ENCODE assay signal across 16 cellular contexts in the genomic region with DNA sequence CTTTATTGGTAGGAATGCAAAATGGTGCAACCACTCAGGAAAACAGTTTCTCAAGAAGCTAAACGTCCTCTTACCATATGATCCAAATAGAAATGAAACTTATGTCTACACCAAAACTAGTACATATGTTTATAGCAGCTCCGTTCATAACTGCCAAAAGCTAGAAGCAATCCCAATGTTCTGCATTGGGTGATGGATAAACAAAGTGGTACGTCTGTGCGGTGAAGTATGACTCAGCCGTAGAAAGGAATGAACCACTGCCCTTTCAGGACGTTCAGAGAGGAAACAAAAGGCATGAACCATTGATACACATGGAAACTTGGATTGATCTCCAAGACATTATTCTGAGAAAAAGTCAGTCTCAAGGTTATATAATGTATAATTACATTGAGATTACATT. TPM values are rescaled to one million over a fixed set of nuclear protein-coding genes. Genes with fewer than 3 reads are reported as not detected.
DNase-seq lines count a peak whose midpoint lies in the region; ATAC-seq and TF ChIP-seq lines count a peak whose summit lies in the region.
"Had no signal": no experiment of that assay in that cellular context is flagged by ENCODE, and none has a peak within 500 bp of the region (broad histone marks: within the 10 kb centered on the region; RNA-seq: fewer than 3 reads in every experiment).

No MANE protein-coding gene starts in this region.

- no peak for TF ChIP-seq POLR2A in esophagus squamous epithelium (IDR thresholded peaks at IDR 0.05)

- H3K4me1 ChIP-seq in esophagus squamous epithelium = peaks cover 0 to 19% (median 10%) of the 10 kb centered on the region in 3 donors
- H3K4me1 ChIP-seq: Peyer's patch had no signal

- no peaks in the 10 kb centered on the region for H3K9me3 ChIP-seq in esophagus squamous epithelium
- H3K9me3 ChIP-seq: Peyer's patch had no signal

- H3K4me1 Mint-ChIP-seq in HFFc6 (ENCODE audit: low read depth) = peaks cover 9% of the 10 kb centered on the region

- H3K9me3 Mint-ChIP-seq in HFFc6 = no peaks in the 10 kb centered on the region

- H3K27me3 ChIP-seq in esophagus squamous epithelium = no peaks in the 10 kb centered on the region
- H3K27me3 ChIP-seq: Peyer's patch had no signal

- in situ Hi-C loops in astrocyte of the spinal cord (cut with HindIII; ENCODE audit: low sequenced_read_pairs) = no loop called here

- 49 to 59% methylated on average over 6 of the region's 6 CpGs for WGBS in esophagus squamous epithelium, 2 donors

- H3K27ac Mint-ChIP-seq in HFFc6 = peak overlapping the region; percentile 39; the same call in 1 of the 2 replicates

- DNase-seq in AG08396 (ENCODE audit: low spot score) = peak; percentile 62
- no peak for DNase-seq in HFFc6
- DNase-seq in astrocyte of the spinal cord (ENCODE audit: low read depth, low spot score) = peak; percentile 64
- peak; percentile 66 for DNase-seq in fibroblast of villous mesenchyme (ENCODE audit: low read depth)
- no peak for DNase-seq in NCI-H1105 (lab: John Stamatoyannopoulos, UW)
- no peak for DNase-seq in esophagus squamous epithelium (lab: John Stamatoyannopoulos, UW)
- DNase-seq: DND-41, KG1, NCI-H1436 treated with DMSO at 0.1 percent for 48 hours, NCI-H2227 treated with DMSO at 0.1 percent for 48 hours, NCI-H524 treated with DMSO at 0.1 percent for 48 hours had no signal

- no peak for TF ChIP-seq CTCF in HFFc6 (IDR thresholded peaks at IDR 0.05)
- no peak for TF ChIP-seq CTCF in astrocyte of the spinal cord (IDR thresholded peaks at IDR 0.05; ENCODE audit: low read depth, low read length)
- no peak for TF ChIP-seq CTCF in fibroblast of villous mesenchyme (IDR thresholded peaks at IDR 0.05; ENCODE audit: insufficient read depth, low read depth, low read length)
- no peak for TF ChIP-seq CTCF in esophagus squamous epithelium (IDR thresholded peaks at IDR 0.05)

- intact Hi-C loops in esophagus squamous epithelium (cut with DNase I) = no loop called here

- no peak overlapping the region for H3K4me3 ChIP-seq in astrocyte of the spinal cord (ENCODE audit: low read depth, low read length)
- H3K4me3 ChIP-seq in fibroblast of villous mesenchyme (ENCODE audit: low read depth, low read length) = no peak overlapping the region
- H3K4me3 ChIP-seq in esophagus squamous epithelium = no peak overlapping the region
- H3K4me3 ChIP-seq: Peyer's patch had no signal

- no peak overlapping the region for H3K27ac ChIP-seq in esophagus squamous epithelium
- H3K27ac ChIP-seq: C4-2B, Peyer's patch had no signal

- peaks cover 39 to 100% (median 41%) of the 10 kb centered on the region in 3 donors for H3K36me3 ChIP-seq in esophagus squamous epithelium

- no peak overlapping the region for H3K4me3 Mint-ChIP-seq in HFFc6

- ATAC-seq in GM18873 (IDR thresholded peaks at IDR 0.05; ENCODE audit: low FRiP score, unreplicated experiment) (no peak), HG03439 (IDR thresholded peaks at IDR 0.05; ENCODE audit: unreplicated experiment) (no peak)
- ATAC-seq: Right ventricle myocardium inferior had no signal

- peaks cover 45% of the 10 kb centered on the region for H3K36me3 Mint-ChIP-seq in HFFc6 (ENCODE audit: low read depth)

- H3K27me3 Mint-ChIP-seq in HFFc6 (ENCODE audit: insufficient read depth) = no peaks in the 10 kb centered on the region; the same call in none of the 2 replicates

RNA-seq across cellular contexts. Expression of a gene that starts 27.6 kb away (rescaled TPM):
- total RNA-seq in HFFc6 (2021; fragmentation: NEBNext Ultra II Directional; extraction: Animal tissue kit (Norgen Biotek cat#: 25700)) = 100 to 1,000 TPM; 286 to 401 (median 358) TPM
- total RNA-seq in fibroblast of villous mesenchyme = 474 and 562 TPM in 2 replicates
- total RNA-seq in esophagus squamous epithelium = 100 to 1,000 TPM; 209 to 645 (median 383) TPM

RNA-seq across cellular contexts. Expression of a gene that starts 45.6 kb away (rescaled TPM):
- 10 to 100 TPM; 34.3 to 37.2 (median 36.0) TPM for total RNA-seq in HFFc6 (2021; fragmentation: NEBNext Ultra II Directional; extraction: Animal tissue kit (Norgen Biotek cat#: 25700))
- total RNA-seq in fibroblast of villous mesenchyme (42.5 and 54.0 TPM in 2 replicates), esophagus squamous epithelium (10 to 100 TPM; 27.1 to 63.8 (median 45.8) TPM)

Comparison
In these comparisons a context has a peak if more than half of its experiments do, and no peak if none do; other contexts are left out.
1. DNase-seq: peak in AG08396 (single experiment), astrocyte of the spinal cord (single experiment) and fibroblast of villous mesenchyme (single experiment); none in HFFc6 (single experiment), NCI-H1105 (single experiment) and esophagus squamous epithelium (single experiment).